ENCODE assay signal across 8 cellular contexts in genomic region chr2:120012771-120013568, GRCh38. TPM values are rescaled to one million over a fixed set of nuclear protein-coding genes. Genes with fewer than 3 reads are reported as not detected.
DNase-seq lines count a peak whose midpoint lies in the region; ATAC-seq and TF ChIP-seq lines count a peak whose summit lies in the region.

TSS of gene EPB41L5 (plus strand) at chr2:120013077. CDS start at chr2:120019085, 6,008 bp downstream.

- peak within 1 kb of the TSS; percentile 62 for H3K27ac Mint-ChIP-seq in CD4-positive, alpha-beta T cell
- H3K27ac Mint-ChIP-seq in effector memory CD8-positive, alpha-beta T cell = peak within 1 kb of the TSS; percentile 72 to 90

- peak within 1 kb of the TSS; percentile 87 for H3K4me3 Mint-ChIP-seq in CD4-positive, alpha-beta T cell
- peak within 1 kb of the TSS; percentile 77 to 82 for H3K4me3 Mint-ChIP-seq in effector memory CD8-positive, alpha-beta T cell

- no peak within 1 kb of the TSS for H2BK5ac ChIP-seq in mesendoderm (ENCODE audit: low read length)

- no peaks in the 10 kb centered on the region for H3K9me3 Mint-ChIP-seq in CD4-positive, alpha-beta T cell
- no peaks in the 10 kb centered on the region for H3K9me3 Mint-ChIP-seq in effector memory CD8-positive, alpha-beta T cell

- H3K79me1 ChIP-seq in mesendoderm (ENCODE audit: low read length) = peaks cover 2% of the 10 kb centered on the region

- H2BK120ac ChIP-seq in mesendoderm (ENCODE audit: low read depth, low read length) = no peak within 1 kb of the TSS

- ATAC-seq in CD4-positive, alpha-beta T cell (ENCODE audit: poor library complexity) = peak; percentile 89
- ATAC-seq in GM19452 (IDR thresholded peaks at IDR 0.05; ENCODE audit: unreplicated experiment) = peak; percentile 95
- ATAC-seq in HG03575 (IDR thresholded peaks at IDR 0.05; ENCODE audit: extremely low read depth, insufficient number of reproducible peaks, low FRiP score, unreplicated experiment) = peak; percentile 48
- ATAC-seq in effector memory CD8-positive, alpha-beta T cell (replicated peaks) = peak; percentile 93

- no peak within 1 kb of the TSS for H2AK5ac ChIP-seq in mesendoderm (ENCODE audit: low read length)

- TF ChIP-seq CTCF in CD4-positive, alpha-beta T cell (IDR thresholded peaks at IDR 0.05) = no peak

- peak within 1 kb of the TSS; percentile 97 for H3K56ac ChIP-seq in mesendoderm (ENCODE audit: low read length)

- H3K23ac ChIP-seq in mesendoderm (ENCODE audit: low read length) = no peak within 1 kb of the TSS

- no peaks in the 10 kb centered on the region for H3K36me3 Mint-ChIP-seq in CD4-positive, alpha-beta T cell (ENCODE audit: low read depth)
- H3K36me3 Mint-ChIP-seq in effector memory CD8-positive, alpha-beta T cell (ENCODE audit: insufficient read depth) = peaks cover 4% of the 10 kb centered on the region

- peak; percentile 50 to 78 (median 68) for DNase-seq in CD4-positive, alpha-beta T cell
- DNase-seq in NCI-H82 treated with DMSO at 0.1 percent for 48 hours (lab: John Stamatoyannopoulos, UW; ENCODE audit: unreplicated experiment) = peak; percentile 88
- DNase-seq in activated CD8-positive, alpha-beta memory T cell treated with anti-CD3 and anti-CD28 coated beads for 24 hours = peak; percentile 93
- peak; percentile 62 to 66 (median 63) for DNase-seq in effector memory CD8-positive, alpha-beta T cell
- DNase-seq in mesendoderm = peak; percentile 97
- DNase-seq in stimulated activated CD8-positive, alpha-beta memory T cell treated with anti-CD3 and anti-CD28 coated beads, Interleukin-12 subunit alpha, Interleukin-12 subunit beta, amount 100 ng/mL, for 4 hours (ENCODE audit: low read depth) = peak; percentile 71

- peak within 1 kb of the TSS; percentile 88 for H3K4me2 ChIP-seq in mesendoderm (ENCODE audit: low read length)

- no peaks in the 10 kb centered on the region for H3K27me3 Mint-ChIP-seq in CD4-positive, alpha-beta T cell
- no peaks in the 10 kb centered on the region for H3K27me3 Mint-ChIP-seq in effector memory CD8-positive, alpha-beta T cell

- no peaks in the 10 kb centered on the region for H3K9me3 ChIP-seq in CD4-positive, alpha-beta T cell (ENCODE audit: control insufficient read depth, low read length)

- no peak within 1 kb of the TSS for H4K8ac ChIP-seq in mesendoderm (ENCODE audit: low read depth, low read length)

- WGBS in mesendoderm (ENCODE audit: extremely low coverage, insufficient coverage, low lambda C conversion rate) = no CpG with 5 or more reads among the region's 102 CpGs

- H3K4me3 ChIP-seq in mesendoderm (ENCODE audit: low read length) = peak within 1 kb of the TSS; percentile 75

- POLR2A ChIA-PET in CD4-positive, alpha-beta T cell (lab: Charles Lee) = interaction anchor here (0.6 to 1.9 kb wide), 9 partner anchors 39 to 334 kb away, joined by 3 to 14 read pairs (median 4); partner anchors contain the start of genes PTPN4, TMEM177 and TMEM185B

- no peaks in the 10 kb centered on the region for H3K36me3 ChIP-seq in mesendoderm (ENCODE audit: control insufficient read depth, insufficient read depth, low read length)

- H4K5ac ChIP-seq in mesendoderm (ENCODE audit: low read length) = no peak within 1 kb of the TSS

- H2BK15ac ChIP-seq in mesendoderm (replicated peaks; ENCODE audit: low read depth) = peak within 1 kb of the TSS; percentile 65

- H3K4me1 Mint-ChIP-seq in CD4-positive, alpha-beta T cell (ENCODE audit: low read depth) = peaks cover 21% of the 10 kb centered on the region
- H3K4me1 Mint-ChIP-seq in effector memory CD8-positive, alpha-beta T cell (ENCODE audit: low read depth in 2 of 2) = peaks cover 9 to 12% of the 10 kb centered on the region in 2 donors

- peaks cover 5% of the 10 kb centered on the region for H3K79me2 ChIP-seq in mesendoderm (ENCODE audit: control insufficient read depth, insufficient read depth, low read length)

- H3K4ac ChIP-seq in mesendoderm (ENCODE audit: low read depth, low read length) = peak within 1 kb of the TSS; percentile 25

- intact Hi-C loops in CD4-positive, alpha-beta T cell (cut with DNase I, micrococcal nuclease) = loop anchor here in 1 of 2 experiments (2.0 to 5.0 kb wide), 3 partner anchors 159 to 336 kb away; partner anchors contain the start of genes PTPN4 and TMEM177

- H3K27me3 ChIP-seq in CD4-positive, alpha-beta T cell (ENCODE audit: control insufficient read depth, insufficient read depth, low read length) = no peaks in the 10 kb centered on the region
- H3K27me3 ChIP-seq in mesendoderm (ENCODE audit: insufficient read depth, low read length, poor library complexity) = no peaks in the 10 kb centered on the region

- peak within 1 kb of the TSS; percentile 94 for H3K9ac ChIP-seq in mesendoderm (ENCODE audit: low read length)

- peak within 1 kb of the TSS; percentile 75 for H3K18ac ChIP-seq in mesendoderm (ENCODE audit: low read length)

- H3K27ac ChIP-seq in CD4-positive, alpha-beta T cell (ENCODE audit: low read depth, low read length) = peak within 1 kb of the TSS; percentile 21
- peak within 1 kb of the TSS; percentile 95 for H3K27ac ChIP-seq in mesendoderm (ENCODE audit: low read depth, low read length)

- peaks cover 2% of the 10 kb centered on the region for H3K4me1 ChIP-seq in mesendoderm (ENCODE audit: control insufficient read depth, low read depth, low read length)

- CTCF ChIA-PET in CD4-positive, alpha-beta T cell (lab: Charles Lee) = no interaction called here

RNA-seq across cellular contexts. Expression of gene EPB41L5, which starts in this region (rescaled TPM):
- 1 to 10 TPM; 4.6 to 5.1 TPM for total RNA-seq in CD4-positive, alpha-beta T cell
- polyA plus RNA-seq in mesendoderm (2013, experiment 1 of 2) = 16.5 TPM
- polyA plus RNA-seq in mesendoderm (2013, experiment 2 of 2) = 15.8 TPM

Comparison
In these comparisons a context has a peak if more than half of its experiments do, and no peak if none do; other contexts are left out.
1. Peak in every context shown above with its lines: DNase-seq, ATAC-seq, H3K4me3 ChIP-seq and H3K27ac ChIP-seq.